ENCODE assay signal across 9 cellular contexts in the genomic region with DNA sequence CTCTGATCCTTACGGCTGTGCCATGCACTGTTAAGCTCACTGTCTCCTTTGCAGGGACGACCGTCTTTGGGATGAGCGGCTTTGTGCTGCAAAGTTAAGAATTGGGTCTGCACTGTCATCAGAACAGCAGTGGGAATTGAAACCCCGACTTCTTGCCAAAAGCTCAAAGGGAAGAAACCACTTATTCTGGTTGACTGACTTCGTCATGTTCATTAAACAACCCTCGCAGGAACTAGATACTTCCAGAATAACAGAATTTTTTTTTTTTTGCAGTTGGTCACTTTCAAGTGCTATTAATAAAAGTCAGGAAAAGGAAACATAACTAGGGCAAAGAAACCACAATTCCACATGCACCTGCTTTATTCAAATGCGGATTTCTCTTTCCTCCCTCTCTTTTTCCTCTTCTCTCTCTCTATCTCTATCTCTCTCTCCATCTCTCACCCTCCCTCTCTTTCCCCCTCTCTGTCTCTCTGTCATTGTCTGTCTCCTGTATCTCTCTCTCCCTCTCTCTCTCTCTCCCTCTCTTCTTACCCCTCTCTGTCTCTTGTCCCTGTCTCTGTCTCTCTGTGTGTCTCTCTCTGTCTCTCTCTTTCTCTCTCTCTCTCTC. TPM values are rescaled to one million over a fixed set of nuclear protein-coding genes. Genes with fewer than 3 reads are reported as not detected.
DNase-seq lines count a peak whose midpoint lies in the region; ATAC-seq and TF ChIP-seq lines count a peak whose summit lies in the region.
"Had no signal": no experiment of that assay in that cellular context is flagged by ENCODE, and none has a peak within 500 bp of the region (broad histone marks: within the 10 kb centered on the region; RNA-seq: fewer than 3 reads in every experiment).

No MANE protein-coding gene starts in this region.

- H3K9me3 Mint-ChIP-seq in activated CD8-positive, alpha-beta T cell treated with anti-CD3 and anti-CD28 coated beads for 36 hours: no peaks in the 10 kb centered on the region

- ATAC-seq in GM18873 (IDR thresholded peaks at IDR 0.05; ENCODE audit: low FRiP score, unreplicated experiment): peak; percentile 76
- peak; percentile 82 for ATAC-seq in GM21619 (IDR thresholded peaks at IDR 0.05; ENCODE audit: unreplicated experiment)
- peak; percentile 89 for ATAC-seq in HG03469 (IDR thresholded peaks at IDR 0.05; ENCODE audit: unreplicated experiment)
- no peak for ATAC-seq in activated CD8-positive, alpha-beta T cell treated with anti-CD3 and anti-CD28 coated beads for 36 hours

- H3K27ac Mint-ChIP-seq in activated CD8-positive, alpha-beta T cell treated with anti-CD3 and anti-CD28 coated beads for 36 hours: no peak overlapping the region

- H3K4me1 Mint-ChIP-seq in activated CD8-positive, alpha-beta T cell treated with anti-CD3 and anti-CD28 coated beads for 36 hours (ENCODE audit: low read depth): peaks cover 7% of the 10 kb centered on the region

- CTCF ChIA-PET in activated CD8-positive, alpha-beta T cell treated with anti-CD3 and anti-CD28 coated beads for 36 hours (lab: Charles Lee): interaction anchor here (0.7 kb wide), 1 partner anchor 15 kb away, joined by 5 read pairs; no protein-coding TSS in a partner anchor

- POLR2A ChIA-PET in activated CD8-positive, alpha-beta T cell treated with anti-CD3 and anti-CD28 coated beads for 36 hours (lab: Charles Lee): no interaction called here

- DNase-seq in medulla oblongata (ENCODE audit: extremely low spot score) (peak; percentile 81), DMS153 (lab: John Stamatoyannopoulos, UW) (no peak)
- no peak for DNase-seq in activated CD8-positive, alpha-beta T cell treated with anti-CD3 and anti-CD28 coated beads for 36 hours
- DNase-seq in stimulated activated CD4-positive, alpha-beta T cell treated with anti-CD3 and anti-CD28 coated beads, Interleukin-2, amount 100 ng/mL, for 48 hours: no peak
- DNase-seq: NCI-H187 treated with DMSO at 0.1 percent for 48 hours had no signal

- intact Hi-C loops in activated CD8-positive, alpha-beta T cell treated with anti-CD3 and anti-CD28 coated beads for 36 hours (cut with micrococcal nuclease): no loop called here

- TF ChIP-seq CTCF in activated CD8-positive, alpha-beta T cell treated with anti-CD3 and anti-CD28 coated beads for 36 hours (IDR thresholded peaks at IDR 0.05): no peak

- peaks cover 16% of the 10 kb centered on the region for H3K27me3 Mint-ChIP-seq in activated CD8-positive, alpha-beta T cell treated with anti-CD3 and anti-CD28 coated beads for 36 hours

- H3K36me3 Mint-ChIP-seq in activated CD8-positive, alpha-beta T cell treated with anti-CD3 and anti-CD28 coated beads for 36 hours (ENCODE audit: low read depth): no peaks in the 10 kb centered on the region

- no peak overlapping the region for H3K4me3 Mint-ChIP-seq in activated CD8-positive, alpha-beta T cell treated with anti-CD3 and anti-CD28 coated beads for 36 hours

RNA-seq across cellular contexts. Expression of a gene that starts 12.3 kb away (rescaled TPM):
- total RNA-seq in activated CD8-positive, alpha-beta T cell treated with anti-CD3 and anti-CD28 coated beads for 36 hours: under 1 TPM; 0.32 to 0.49 TPM
- total RNA-seq: myocyte had no signal

RNA-seq across cellular contexts. Expression of a gene that starts 17.2 kb away (rescaled TPM):
- total RNA-seq in activated CD8-positive, alpha-beta T cell treated with anti-CD3 and anti-CD28 coated beads for 36 hours: 10 to 100 TPM; 26.4 to 26.8 TPM
